In the genomic region with DNA sequence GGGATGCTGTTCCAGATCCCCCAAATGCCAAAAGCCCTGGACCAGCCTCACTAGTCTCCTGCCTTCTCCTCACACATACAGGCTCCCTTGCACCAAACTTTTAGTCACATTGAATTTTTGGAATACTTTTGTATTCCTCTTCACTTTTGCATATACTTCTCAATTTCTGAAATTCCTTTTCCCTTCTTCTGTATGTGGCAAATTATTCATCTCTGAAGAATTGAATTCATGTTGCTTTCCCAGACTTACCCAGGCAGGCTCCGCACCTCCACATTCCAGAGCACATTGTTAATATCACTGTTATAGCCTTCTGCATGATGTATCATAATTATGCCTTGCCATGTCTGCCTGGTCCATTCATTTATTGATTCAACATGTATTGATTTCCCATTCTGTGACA, we compare ENCODE assay signal across 14 cellular contexts.
"Had no signal": no experiment of that assay in that cellular context is flagged by ENCODE, and none has a peak within 500 bp of the region (broad histone marks: within the 10 kb centered on the region; RNA-seq: fewer than 3 reads in every experiment).

No MANE protein-coding gene starts in this region.

- H3K9me3 ChIP-seq: sigmoid colon, tibial artery had no signal

- H3K36me3 ChIP-seq: sigmoid colon, tibial artery had no signal

- H3K27ac ChIP-seq: sigmoid colon, tibial artery had no signal

- H3K4me3 ChIP-seq: sigmoid colon, tibial artery had no signal

- H3K27me3 ChIP-seq: sigmoid colon had no signal

- DNase-seq: activated CD4-positive, alpha-beta T cell treated with anti-CD3 and anti-CD28 coated beads, Interleukin-2, amount 50 U/mL, for 48 hours; activated CD4-positive, CD25-positive, alpha-beta regulatory T cell treated with anti-CD3 and anti-CD28 coated beads, Interleukin-2, amount 50 U/mL, for 72 hours; activated naive CD4-positive, alpha-beta T cell treated with anti-CD3 and anti-CD28 coated beads for 36 hours; activated naive CD8-positive, alpha-beta T cell treated with anti-CD3 and anti-CD28 coated beads, Interleukin-2, amount 50 U/mL, for 24 hours; activated T-cell treated with anti-CD3 and anti-CD28 coated beads, Interleukin-2, amount 50 U/mL, for 1 hour; aorta; hypothalamus; kidney glomerular epithelial cell; mesendoderm; sigmoid colon; stimulated activated CD4-positive, alpha-beta T cell treated with anti-CD3 and anti-CD28 coated beads, Interleukin-2, amount 100 ng/mL, for 48 hours; T-helper 1 cell; tibial artery had no signal

- ATAC-seq: activated naive CD8-positive, alpha-beta T cell treated with anti-CD3 and anti-CD28 coated beads, Interleukin-2, amount 50 U/mL, for 24 hours; stimulated activated memory B cell treated with anti-CD40 and anti-IgM and Interleukin-4, amounts not matched to agents 10 μg/mL and 1 μg/mL and 100 μg/mL, for 72 hours had no signal
